Comparison of ENCODE assay signal across 8 cellular contexts in genomic region chr11:42631223-42631843, GRCh38.
DNase-seq lines count a peak whose midpoint lies in the region; ATAC-seq and TF ChIP-seq lines count a peak whose summit lies in the region.

No MANE protein-coding gene starts in this region.

- no peak overlapping the region for H3K23ac ChIP-seq in mesenchymal stem cell (ENCODE audit: low read length in 2 of 2)

- no peak for ATAC-seq in GM19397 (IDR thresholded peaks at IDR 0.05; ENCODE audit: unreplicated experiment)

- H3K4me1 ChIP-seq in hepatocyte (ENCODE audit: insufficient read depth) (no peaks in the 10 kb centered on the region), tibial nerve (no peaks in the 10 kb centered on the region), mesenchymal stem cell (ENCODE audit: control insufficient read depth, insufficient read depth, low read depth, low read length) (no peaks in the 10 kb centered on the region)

- no peaks in the 10 kb centered on the region for H3K27me3 ChIP-seq in hepatocyte
- H3K27me3 ChIP-seq in tibial nerve: no peaks in the 10 kb centered on the region
- no peaks in the 10 kb centered on the region for H3K27me3 ChIP-seq in mesenchymal stem cell (ENCODE audit: control insufficient read depth in 1 of 2, insufficient read depth in 1 of 2, low read length in 2 of 2)

- no peaks in the 10 kb centered on the region for H3K9me2 ChIP-seq in hepatocyte (replicated peaks; ENCODE audit: insufficient read depth)

- H3K79me2 ChIP-seq in hepatocyte: no peaks in the 10 kb centered on the region

- no peaks in the 10 kb centered on the region for H4K20me1 ChIP-seq in hepatocyte (ENCODE audit: insufficient read depth, poor library complexity, severe bottlenecking)

- H3K4me3 ChIP-seq in hepatocyte (no peak overlapping the region), tibial nerve (no peak overlapping the region), mesenchymal stem cell (ENCODE audit: insufficient read depth in 1 of 2, low read depth in 1 of 2, low read length in 2 of 2) (no peak overlapping the region)

- H3K4ac ChIP-seq in mesenchymal stem cell (ENCODE audit: low read depth in 1 of 2, low read length in 2 of 2): no peak overlapping the region

- WGBS in hepatocyte (ENCODE audit: low lambda C conversion rate, missing lambda C conversion rate): 56% methylated on average over 2 of the region's 2 CpGs
- 48 to 49% methylated on average over 2 of the region's 2 CpGs for WGBS in tibial nerve, 2 donors
- 0% methylated on average over 1 of the region's 2 CpGs for WGBS in mesenchymal stem cell

- H3K79me1 ChIP-seq in mesenchymal stem cell (replicated peaks; ENCODE audit: low read length, poor library complexity, severe bottlenecking): no peaks in the 10 kb centered on the region

- no peak overlapping the region for H3K9ac ChIP-seq in mesenchymal stem cell (ENCODE audit: low read length)

- H3K14ac ChIP-seq in mesenchymal stem cell (ENCODE audit: low read length in 2 of 2): no peak overlapping the region

- H2BK15ac ChIP-seq in mesenchymal stem cell (ENCODE audit: low read depth, poor library complexity, severe bottlenecking): no peak overlapping the region

- TF ChIP-seq CTCF in C4-2B (conservative IDR thresholded peaks at IDR 0.05): peak; percentile 56
- TF ChIP-seq CTCF in hepatocyte (IDR thresholded peaks at IDR 0.05; ENCODE audit: poor library complexity): peak; percentile 59
- TF ChIP-seq CTCF in tibial nerve (IDR thresholded peaks at IDR 0.05): peak in 2 of 5 experiments; percentile 18 to 41
- TF ChIP-seq CTCF in GM10266 (IDR thresholded peaks at IDR 0.05; ENCODE audit: control insufficient read depth, insufficient read depth, low read depth, missing control alignments): no peak

- H3K9me3 ChIP-seq in hepatocyte (ENCODE audit: low read depth) (no peaks in the 10 kb centered on the region), tibial nerve (no peaks in the 10 kb centered on the region), mesenchymal stem cell (ENCODE audit: control insufficient read depth, low read length) (no peaks in the 10 kb centered on the region)

- H2AFZ ChIP-seq in hepatocyte (no peak overlapping the region), mesenchymal stem cell (ENCODE audit: low read depth, low read length) (no peak overlapping the region)

- H3K4me2 ChIP-seq in hepatocyte: no peak overlapping the region
- no peak overlapping the region for H3K4me2 ChIP-seq in mesenchymal stem cell (ENCODE audit: low read length, poor library complexity, severe bottlenecking)

- TF ChIP-seq POLR2A in tibial nerve (IDR thresholded peaks at IDR 0.05): no peak

- TF ChIP-seq EP300 in tibial nerve (IDR thresholded peaks at IDR 0.05): no peak

- no peak overlapping the region for H3K18ac ChIP-seq in mesenchymal stem cell (ENCODE audit: low read depth in 1 of 2, low read length in 2 of 2)

- H3K36me3 ChIP-seq in hepatocyte (replicated peaks; ENCODE audit: insufficient read depth, low read depth): no peaks in the 10 kb centered on the region
- no peaks in the 10 kb centered on the region for H3K36me3 ChIP-seq in tibial nerve
- no peaks in the 10 kb centered on the region for H3K36me3 ChIP-seq in mesenchymal stem cell (ENCODE audit: control insufficient read depth in 1 of 2, insufficient read depth in 2 of 2, low read depth in 1 of 2, low read length in 2 of 2)

- no peak overlapping the region for H2BK5ac ChIP-seq in mesenchymal stem cell (ENCODE audit: low read depth, low read length, poor library complexity, severe bottlenecking)

- DNase-seq in HT-29 (ENCODE audit: low spot score) (peak; percentile 47), SHP77 treated with DMSO at 0.1 percent for 48 hours (lab: John Stamatoyannopoulos, UW) (peak; percentile 24), hepatocyte (ENCODE audit: low spot score) (peak; percentile 56), tibial nerve (ENCODE audit: low spot score in 2 of 2) (no peak), GM10266 (ENCODE audit: extremely low spot score) (no peak), mesenchymal stem cell (no peak)

- H4K91ac ChIP-seq in mesenchymal stem cell (ENCODE audit: low read length): no peak overlapping the region

- no peak overlapping the region for H4K8ac ChIP-seq in mesenchymal stem cell (ENCODE audit: low read length)

- no peak overlapping the region for H2BK12ac ChIP-seq in mesenchymal stem cell (ENCODE audit: low read length in 2 of 2)

- H2BK120ac ChIP-seq in mesenchymal stem cell (ENCODE audit: low read depth, low read length): no peak overlapping the region

- H2AK5ac ChIP-seq in mesenchymal stem cell (ENCODE audit: low read length, severe bottlenecking): no peak overlapping the region

- H3K27ac ChIP-seq in C4-2B (no peak overlapping the region), hepatocyte (no peak overlapping the region), tibial nerve (peak overlapping the region in 1 of 4 donors; percentile 53), mesenchymal stem cell (ENCODE audit: low read length, poor library complexity, severe bottlenecking) (no peak overlapping the region)

Comparison
In these comparisons a context has a peak if more than half of its experiments do, and no peak if none do; other contexts are left out.
1. DNase-seq: peak in HT-29 (single experiment), SHP77 treated with DMSO at 0.1 percent for 48 hours (single experiment) and hepatocyte (single experiment); none in tibial nerve (0 of 2), GM10266 (single experiment) and mesenchymal stem cell (single experiment).